In the genomic region with DNA sequence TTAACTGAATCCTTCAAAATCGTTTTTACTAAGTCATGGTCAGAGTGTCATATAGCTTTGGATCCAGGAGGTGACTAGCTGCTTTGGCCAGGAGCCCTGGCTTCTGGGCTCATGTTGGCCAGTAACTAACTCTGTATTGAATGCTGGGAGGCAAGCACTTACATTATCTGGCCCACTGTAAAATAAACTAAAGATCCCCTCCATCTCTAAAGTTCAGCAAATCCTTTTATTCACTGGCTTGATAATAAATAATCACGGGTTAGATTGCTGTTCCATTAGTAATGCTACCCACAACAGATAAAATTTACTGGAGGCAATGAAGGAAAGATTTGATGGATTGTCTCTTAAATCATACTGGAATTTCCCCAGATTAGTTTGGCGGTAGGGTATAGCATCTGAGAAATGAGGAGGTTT, we compare ENCODE assay signal across 21 cellular contexts.
A peak's percentile ranks its signal among the peaks of the same experiment; 100 is the strongest.
DNase-seq lines count a peak whose midpoint lies in the region; ATAC-seq, FAIRE-seq and TF ChIP-seq lines count a peak whose summit lies in the region.
"Had no signal": no experiment of that assay in that cellular context is flagged by ENCODE, and none has a peak within 500 bp of the region (broad histone marks: within the 10 kb centered on the region; RNA-seq: fewer than 3 reads in every experiment).

No MANE protein-coding gene starts in this region.

- H3K36me3 Mint-ChIP-seq in T-cell = no peaks in the 10 kb centered on the region
- H3K36me3 Mint-ChIP-seq: memory B cell had no signal

- H3K27ac Mint-ChIP-seq in T-cell = no peak overlapping the region
- H3K27ac Mint-ChIP-seq: activated T-helper 17 cell treated with anti-CD3 and anti-CD28 coated beads, Interleukin-2, amount 50 U/mL, for 72 hours; IgD-negative memory B cell; memory B cell; nephron; stimulated activated naive CD8-positive, alpha-beta T cell treated with anti-CD3 and anti-CD28 coated beads, Interleukin-15, Interleukin-2, amounts not matched to agents 100 ng/mL and 50 ng/mL, for 24 hours had no signal

- 0 out of 3 replicates have a peak, but pooled peaks cover 6% of the 10 kb centered on the region for H3K9me3 ChIP-seq in A549

- no peak for TF ChIP-seq RAD21 in A549 (conservative IDR thresholded peaks at IDR 0.05 in 1 of 2, IDR thresholded peaks at IDR 0.05 in 1 of 2)

- CTCF ChIA-PET in A549 (lab: Yijun Ruan, JAX) (interaction anchor here (0.6 to 1.1 kb wide), 2 partner anchors 58 to 504 kb away, joined by 3 read pairs; no protein-coding TSS in a partner anchor), T-cell (lab: Charles Lee) (no interaction called here)

- peaks cover 7% of the 10 kb centered on the region; the same call in 1 of the 3 replicates for H3K4me1 ChIP-seq in A549

- POLR2A ChIA-PET in A549 (lab: Yijun Ruan, JAX) = interaction anchor here (1.5 kb wide), 1 partner anchor 382 kb away, joined by 7 read pairs; a partner anchor contains a TSS
- POLR2A ChIA-PET in T-cell (lab: Charles Lee) = no interaction called here

- ATAC-seq in A549 (peak; percentile 54 to 86; a peak in 5 of 6 replicates), T-cell (replicated peaks in 1 of 4) (no peak), HG02759 (IDR thresholded peaks at IDR 0.05; ENCODE audit: unreplicated experiment) (no peak)
- ATAC-seq: activated T-helper 17 cell treated with anti-CD3 and anti-CD28 coated beads, Interleukin-2, amount 50 U/mL, for 72 hours; HCT116 had no signal

- DNase-seq in A549 (ENCODE audit: low read depth in 1 of 2, low spot score in 1 of 2) (peak in 1 of 2 experiments; percentile 27), HCEC 1CT (peak; percentile 34), T1000 (lab: John Stamatoyannopoulos, UW) (peak; percentile 43), glomerular visceral epithelial cell (ENCODE audit: extremely low spot score) (peak; percentile 85), GM12892 (ENCODE audit: insufficient read length) (no peak), T-cell (no peak), nucleus accumbens (lab: John Stamatoyannopoulos, UW) (no peak)
- DNase-seq: activated CD8-positive, alpha-beta memory T cell treated with anti-CD3 and anti-CD28 coated beads for 24 hours; amniotic stem cell; GDM1; glutamatergic neuron; NCI-H2081 treated with DMSO at 0.1 percent for 48 hours; NCI-H774 had no signal

- H3K4me2 ChIP-seq in A549 = peak overlapping the region; percentile 15; the same call in 1 of the 3 replicates

- H3K4me3 ChIP-seq in A549 = no peak overlapping the region

- FAIRE-seq in A549 (lab: Jason Lieb, UNC) (no peak), GM12892 (lab: Jason Lieb, UNC) (no peak)

- H3K4me3 Mint-ChIP-seq in T-cell = no peak overlapping the region
- H3K4me3 Mint-ChIP-seq: activated T-helper 17 cell treated with anti-CD3 and anti-CD28 coated beads, Interleukin-2, amount 50 U/mL, for 72 hours; IgD-negative memory B cell; memory B cell; nephron; stimulated activated naive CD8-positive, alpha-beta T cell treated with anti-CD3 and anti-CD28 coated beads, Interleukin-15, Interleukin-2, amounts not matched to agents 100 ng/mL and 50 ng/mL, for 24 hours had no signal

- H3K27ac ChIP-seq in A549 = peak overlapping the region in 1 of 2 experiments; percentile 64; a peak in 3 of 6 replicates
- H3K27ac ChIP-seq: VCaP had no signal

- WGBS in A549 (ENCODE audit: missing lambda C conversion rate) = 12% methylated on average over 3 of the region's 3 CpGs

- TF ChIP-seq POLR2A in A549 (IDR thresholded peaks at IDR 0.05; ENCODE audit: low read length) = no peak
- no peak for TF ChIP-seq POLR2A in GM12892 (IDR thresholded peaks at IDR 0.05; ENCODE audit: low read depth, low read length)

- TF ChIP-seq EP300 in A549 (IDR thresholded peaks at IDR 0.05) = 0 out of 5 replicates have a peak, but pooled peaks of 1 of the 2 experiments have one; percentile 28

- TF ChIP-seq CTCF in A549 (IDR thresholded peaks at IDR 0.05) = no peak

- H3K9me3 Mint-ChIP-seq in T-cell = peaks cover 0 to 4% (median 2%) of the 10 kb centered on the region in 3 donors
- H3K9me3 Mint-ChIP-seq: stimulated activated naive CD8-positive, alpha-beta T cell treated with anti-CD3 and anti-CD28 coated beads, Interleukin-15, Interleukin-2, amounts not matched to agents 100 ng/mL and 50 ng/mL, for 24 hours had no signal

- no peaks in the 10 kb centered on the region for H3K4me1 Mint-ChIP-seq in T-cell
- H3K4me1 Mint-ChIP-seq: activated T-helper 17 cell treated with anti-CD3 and anti-CD28 coated beads, Interleukin-2, amount 50 U/mL, for 72 hours; IgD-negative memory B cell; memory B cell; nephron had no signal

- peaks cover 2 to 4% of the 10 kb centered on the region in 2 donors for H3K27me3 Mint-ChIP-seq in T-cell
- H3K27me3 Mint-ChIP-seq: stimulated activated naive CD8-positive, alpha-beta T cell treated with anti-CD3 and anti-CD28 coated beads, Interleukin-15, Interleukin-2, amounts not matched to agents 100 ng/mL and 50 ng/mL, for 24 hours had no signal

TF ChIP-seq in A549, 52 proteins besides CTCF, POLR2A, EP300 and RAD21:
- no peak for TF ChIP-seq JUN (IDR thresholded peaks at IDR 0.05)
- TF ChIP-seq ZFP36 (IDR thresholded peaks at IDR 0.05; ENCODE audit: borderline replicate concordance, partially characterized antibody) = no peak
- no peak for TF ChIP-seq MAFK (IDR thresholded peaks at IDR 0.05; ENCODE audit: partially characterized antibody)
- no peak for TF ChIP-seq TFCP2L1 (CRISPR knock-in tag; IDR thresholded peaks at IDR 0.05)
- TF ChIP-seq, protein P1, sequence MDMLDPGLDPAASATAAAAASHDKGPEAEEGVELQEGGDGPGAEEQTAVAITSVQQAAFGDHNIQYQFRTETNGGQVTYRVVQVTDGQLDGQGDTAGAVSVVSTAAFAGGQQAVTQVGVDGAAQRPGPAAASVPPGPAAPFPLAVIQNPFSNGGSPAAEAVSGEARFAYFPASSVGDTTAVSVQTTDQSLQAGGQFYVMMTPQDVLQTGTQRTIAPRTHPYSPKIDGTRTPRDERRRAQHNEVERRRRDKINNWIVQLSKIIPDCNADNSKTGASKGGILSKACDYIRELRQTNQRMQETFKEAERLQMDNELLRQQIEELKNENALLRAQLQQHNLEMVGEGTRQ (IDR thresholded peaks at IDR 0.05) = no peak
- TF ChIP-seq ZNF302 (CRISPR knock-in tag; IDR thresholded peaks at IDR 0.05) = no peak
- no peak for TF ChIP-seq HDAC2 (IDR thresholded peaks at IDR 0.05)
- TF ChIP-seq POLR2AphosphoS2 (conservative IDR thresholded peaks at IDR 0.05; ENCODE audit: low read length) = no peak
- TF ChIP-seq HEYL (CRISPR knock-in tag; IDR thresholded peaks at IDR 0.05) = no peak
- TF ChIP-seq, protein P2, sequence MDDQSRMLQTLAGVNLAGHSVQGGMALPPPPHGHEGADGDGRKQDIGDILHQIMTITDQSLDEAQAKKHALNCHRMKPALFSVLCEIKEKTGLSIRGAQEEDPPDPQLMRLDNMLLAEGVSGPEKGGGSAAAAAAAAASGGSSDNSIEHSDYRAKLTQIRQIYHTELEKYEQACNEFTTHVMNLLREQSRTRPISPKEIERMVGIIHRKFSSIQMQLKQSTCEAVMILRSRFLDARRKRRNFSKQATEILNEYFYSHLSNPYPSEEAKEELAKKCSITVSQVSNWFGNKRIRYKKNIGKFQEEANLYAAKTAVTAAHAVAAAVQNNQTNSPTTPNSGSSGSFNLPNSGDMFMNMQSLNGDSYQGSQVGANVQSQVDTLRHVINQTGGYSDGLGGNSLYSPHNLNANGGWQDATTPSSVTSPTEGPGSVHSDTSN (IDR thresholded peaks at IDR 0.05) = no peak
- no peak for TF ChIP-seq FOSB (CRISPR knock-in tag; IDR thresholded peaks at IDR 0.05)
- TF ChIP-seq, protein P3, sequence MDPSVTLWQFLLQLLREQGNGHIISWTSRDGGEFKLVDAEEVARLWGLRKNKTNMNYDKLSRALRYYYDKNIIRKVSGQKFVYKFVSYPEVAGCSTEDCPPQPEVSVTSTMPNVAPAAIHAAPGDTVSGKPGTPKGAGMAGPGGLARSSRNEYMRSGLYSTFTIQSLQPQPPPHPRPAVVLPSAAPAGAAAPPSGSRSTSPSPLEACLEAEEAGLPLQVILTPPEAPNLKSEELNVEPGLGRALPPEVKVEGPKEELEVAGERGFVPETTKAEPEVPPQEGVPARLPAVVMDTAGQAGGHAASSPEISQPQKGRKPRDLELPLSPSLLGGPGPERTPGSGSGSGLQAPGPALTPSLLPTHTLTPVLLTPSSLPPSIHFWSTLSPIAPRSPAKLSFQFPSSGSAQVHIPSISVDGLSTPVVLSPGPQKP (IDR thresholded peaks at IDR 0.05; ENCODE audit: low read depth, low read length) = no peak
- no peak for TF ChIP-seq NR3C1 (IDR thresholded peaks at IDR 0.05)
- no peak for TF ChIP-seq SREBF2 (IDR thresholded peaks at IDR 0.05)
- TF ChIP-seq, protein P4, sequence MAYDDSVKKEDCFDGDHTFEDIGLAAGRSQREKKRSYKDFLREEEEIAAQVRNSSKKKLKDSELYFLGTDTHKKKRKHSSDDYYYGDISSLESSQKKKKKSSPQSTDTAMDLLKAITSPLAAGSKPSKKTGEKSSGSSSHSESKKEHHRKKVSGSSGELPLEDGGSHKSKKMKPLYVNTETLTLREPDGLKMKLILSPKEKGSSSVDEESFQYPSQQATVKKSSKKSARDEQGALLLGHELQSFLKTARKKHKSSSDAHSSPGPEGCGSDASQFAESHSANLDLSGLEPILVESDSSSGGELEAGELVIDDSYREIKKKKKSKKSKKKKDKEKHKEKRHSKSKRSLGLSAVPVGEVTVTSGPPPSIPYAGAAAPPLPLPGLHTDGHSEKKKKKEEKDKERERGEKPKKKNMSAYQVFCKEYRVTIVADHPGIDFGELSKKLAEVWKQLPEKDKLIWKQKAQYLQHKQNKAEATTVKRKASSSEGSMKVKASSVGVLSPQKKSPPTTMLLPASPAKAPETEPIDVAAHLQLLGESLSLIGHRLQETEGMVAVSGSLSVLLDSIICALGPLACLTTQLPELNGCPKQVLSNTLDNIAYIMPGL (CRISPR knock-in tag; IDR thresholded peaks at IDR 0.05; ENCODE audit: borderline replicate concordance) = no peak
- no peak for TF ChIP-seq MAZ (IDR thresholded peaks at IDR 0.05; ENCODE audit: borderline replicate concordance, low read depth, low read length)
- no peak for TF ChIP-seq TP53 (CRISPR knock-in tag; IDR thresholded peaks at IDR 0.05)
- no peak for TF ChIP-seq CBX2 (IDR thresholded peaks at IDR 0.05; ENCODE audit: borderline replicate concordance, low read depth)
- TF ChIP-seq KDM1A (IDR thresholded peaks at IDR 0.05; ENCODE audit: low read depth) = no peak
- TF ChIP-seq, protein P5, sequence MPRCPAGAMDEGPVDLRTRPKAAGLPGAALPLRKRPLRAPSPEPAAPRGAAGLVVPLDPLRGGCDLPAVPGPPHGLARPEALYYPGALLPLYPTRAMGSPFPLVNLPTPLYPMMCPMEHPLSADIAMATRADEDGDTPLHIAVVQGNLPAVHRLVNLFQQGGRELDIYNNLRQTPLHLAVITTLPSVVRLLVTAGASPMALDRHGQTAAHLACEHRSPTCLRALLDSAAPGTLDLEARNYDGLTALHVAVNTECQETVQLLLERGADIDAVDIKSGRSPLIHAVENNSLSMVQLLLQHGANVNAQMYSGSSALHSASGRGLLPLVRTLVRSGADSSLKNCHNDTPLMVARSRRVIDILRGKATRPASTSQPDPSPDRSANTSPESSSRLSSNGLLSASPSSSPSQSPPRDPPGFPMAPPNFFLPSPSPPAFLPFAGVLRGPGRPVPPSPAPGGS (IDR thresholded peaks at IDR 0.05) = no peak
TF ChIP-seq in A549: peak in this region for 0.

Comparison
In these comparisons a context has a peak if more than half of its experiments do, and no peak if none do; other contexts are left out.
1. ATAC-seq: peak in A549 (2 of 2); none in T-cell (0 of 4) and HG02759 (single experiment).
2. DNase-seq: peak in HCEC 1CT (single experiment), T1000 (single experiment) and glomerular visceral epithelial cell (single experiment); none in GM12892 (single experiment), T-cell (0 of 34) and nucleus accumbens (0 of 56).